10 cellular contexts compared by ENCODE assay signal in genomic region chr7:44194069-44194468, GRCh38. TPM values are rescaled to one million over a fixed set of nuclear protein-coding genes. Genes with fewer than 3 reads are reported as not detected.
A peak's percentile ranks its signal among the peaks of the same experiment; 100 is the strongest.
DNase-seq lines count a peak whose midpoint lies in the region; ATAC-seq and TF ChIP-seq lines count a peak whose summit lies in the region.
"Had no signal": no experiment of that assay in that cellular context is flagged by ENCODE, and none has a peak within 500 bp of the region (broad histone marks: within the 10 kb centered on the region; RNA-seq: fewer than 3 reads in every experiment).

No MANE protein-coding gene starts in this region.

- H3K27ac Mint-ChIP-seq in activated naive CD4-positive, alpha-beta T cell treated with anti-CD3 and anti-CD28 coated beads, Interleukin-2, amount 10 ng/mL, durations not matched to agents 7 days and 5 days = no peak overlapping the region
- H3K27ac Mint-ChIP-seq: activated B cell treated with CpG ODN at 0.5 μM for 24 hours, B cell had no signal

- peak; percentile 70 for ATAC-seq in stimulated activated naive CD8-positive, alpha-beta T cell treated with anti-CD3 and anti-CD28 coated beads, Interleukin-15, Interleukin-2, amounts not matched to agents 100 U/mL and 50 U/mL, for 24 hours
- no peak for ATAC-seq in GM21423 (IDR thresholded peaks at IDR 0.05; ENCODE audit: unreplicated experiment)
- ATAC-seq in right lobe of liver = no peak

- peak; percentile 54 for DNase-seq in activated naive CD4-positive, alpha-beta T cell treated with Interleukin-2 at 50 U/mL for 16 hours
- DNase-seq in activated naive CD4-positive, alpha-beta T cell treated with anti-CD3 and anti-CD28 coated beads, Interleukin-2, amount 10 ng/mL, durations not matched to agents 7 days and 5 days = no peak
- DNase-seq in activated T-cell treated with anti-CD3 and anti-CD28 coated beads for 48 hours (ENCODE audit: low read depth) = peak; percentile 39
- DNase-seq in mesenteric fat pad (ENCODE audit: low spot score) = peak; percentile 18
- DNase-seq in stimulated activated naive CD8-positive, alpha-beta T cell treated with anti-CD3 and anti-CD28 coated beads, Interleukin-15, Interleukin-2, amounts not matched to agents 100 U/mL and 50 U/mL, for 24 hours = peak; percentile 56
- no peak for DNase-seq in NCI-H446 treated with DMSO at 0.1 percent for 48 hours (lab: John Stamatoyannopoulos, UW)
- DNase-seq in right lobe of liver = no peak
- DNase-seq: activated B cell treated with CpG ODN at 0.5 μM for 24 hours had no signal

- no peaks in the 10 kb centered on the region for H3K36me3 Mint-ChIP-seq in activated naive CD4-positive, alpha-beta T cell treated with anti-CD3 and anti-CD28 coated beads, Interleukin-2, amount 10 ng/mL, durations not matched to agents 7 days and 5 days

- CTCF ChIA-PET in activated naive CD4-positive, alpha-beta T cell treated with anti-CD3 and anti-CD28 coated beads, Interleukin-2, amount 10 ng/mL, durations not matched to agents 7 days and 5 days (lab: Charles Lee) = interaction anchor here (0.8 to 1.2 kb wide), 2 partner anchors 63 to 116 kb away, joined by 3 to 4 read pairs; no protein-coding TSS in a partner anchor

- no peak overlapping the region for H3K4me3 ChIP-seq in right lobe of liver

- no peak overlapping the region for H3K4me3 Mint-ChIP-seq in activated naive CD4-positive, alpha-beta T cell treated with anti-CD3 and anti-CD28 coated beads, Interleukin-2, amount 10 ng/mL, durations not matched to agents 7 days and 5 days
- H3K4me3 Mint-ChIP-seq: activated B cell treated with CpG ODN at 0.5 μM for 24 hours, B cell had no signal

- no peak overlapping the region for H3K27ac ChIP-seq in right lobe of liver

- intact Hi-C loops in right lobe of liver (cut with DNase I) = loop anchor here in 1 of 2 donors (10.0 kb wide), 1 partner anchor 59 kb away; no protein-coding TSS in a partner anchor

- no peaks in the 10 kb centered on the region for H3K9me3 ChIP-seq in right lobe of liver

- no peak for TF ChIP-seq POLR2A in right lobe of liver (IDR thresholded peaks at IDR 0.05)

- no peak for TF ChIP-seq CTCF in right lobe of liver (IDR thresholded peaks at IDR 0.05)

- no peaks in the 10 kb centered on the region for H3K4me1 ChIP-seq in right lobe of liver

- no peaks in the 10 kb centered on the region for H3K27me3 ChIP-seq in right lobe of liver

- WGBS in right lobe of liver (ENCODE audit: insufficient coverage, low coverage, low lambda C conversion rate, missing lambda C conversion rate) = no CpG with 5 or more reads among the region's 2 CpGs

- peaks cover 8% of the 10 kb centered on the region for H3K4me1 Mint-ChIP-seq in activated naive CD4-positive, alpha-beta T cell treated with anti-CD3 and anti-CD28 coated beads, Interleukin-2, amount 10 ng/mL, durations not matched to agents 7 days and 5 days
- H3K4me1 Mint-ChIP-seq: B cell had no signal

- no peaks in the 10 kb centered on the region for H3K36me3 ChIP-seq in right lobe of liver

- peaks cover 24% of the 10 kb centered on the region for H3K27me3 Mint-ChIP-seq in activated naive CD4-positive, alpha-beta T cell treated with anti-CD3 and anti-CD28 coated beads, Interleukin-2, amount 10 ng/mL, durations not matched to agents 7 days and 5 days

- no peaks in the 10 kb centered on the region for H3K9me3 Mint-ChIP-seq in activated naive CD4-positive, alpha-beta T cell treated with anti-CD3 and anti-CD28 coated beads, Interleukin-2, amount 10 ng/mL, durations not matched to agents 7 days and 5 days
- H3K9me3 Mint-ChIP-seq: activated B cell treated with CpG ODN at 0.5 μM for 24 hours had no signal

RNA-seq across cellular contexts. Expression of gene GCK, which starts 4.8 kb away (rescaled TPM):
- 0.48 TPM for total RNA-seq in mesenteric fat pad
- total RNA-seq in right lobe of liver = 1 to 10 TPM in 4 of 6 experiments, under 1 TPM in 2; 0.50 to 5.9 (median 2.0) TPM

RNA-seq across cellular contexts. Expression of gene YKT6, which starts 6.7 kb away (rescaled TPM):
- total RNA-seq in mesenteric fat pad = 77.4 TPM
- total RNA-seq in right lobe of liver = 10 to 100 TPM; 15.0 to 23.8 (median 19.2) TPM

RNA-seq across cellular contexts. Expression of gene MYL7, which starts 52.9 kb away (rescaled TPM):
- total RNA-seq in mesenteric fat pad = not detected
- total RNA-seq in right lobe of liver = 1 to 10 TPM in 1 of 6 experiments, not detected in 5; 2.0 TPM
- total RNA-seq: activated B cell treated with CpG ODN at 0.5 μM for 24 hours, B cell had no signal

Comparison
In these comparisons a context has a peak if more than half of its experiments do, and no peak if none do; other contexts are left out.
1. DNase-seq: peak in activated naive CD4-positive, alpha-beta T cell treated with Interleukin-2 at 50 U/mL for 16 hours (single experiment), activated T-cell treated with anti-CD3 and anti-CD28 coated beads for 48 hours (single experiment), mesenteric fat pad (single experiment) and stimulated activated naive CD8-positive, alpha-beta T cell treated with anti-CD3 and anti-CD28 coated beads, Interleukin-15, Interleukin-2, amounts not matched to agents 100 U/mL and 50 U/mL, for 24 hours (single experiment); none in activated naive CD4-positive, alpha-beta T cell treated with anti-CD3 and anti-CD28 coated beads, Interleukin-2, amount 10 ng/mL, durations not matched to agents 7 days and 5 days (single experiment), NCI-H446 treated with DMSO at 0.1 percent for 48 hours (single experiment) and right lobe of liver (0 of 3).